In genomic region chr10:102802920-102803534, GRCh38 we compare ENCODE assay signal across 9 cellular contexts. TPM values are rescaled to one million over a fixed set of nuclear protein-coding genes. Genes with fewer than 3 reads are reported as not detected.
DNase-seq lines count a peak whose midpoint lies in the region; ATAC-seq and TF ChIP-seq lines count a peak whose summit lies in the region.
"Had no signal": no experiment of that assay in that cellular context is flagged by ENCODE, and none has a peak within 500 bp of the region (broad histone marks: within the 10 kb centered on the region; RNA-seq: fewer than 3 reads in every experiment).

No MANE protein-coding gene starts in this region.

- H3K4me1 Mint-ChIP-seq in naive thymus-derived CD8-positive, alpha-beta T cell, result peaks cover 13 to 36% (median 27%) of the 10 kb centered on the region in 4 donors

- peaks cover 0 to 68% (median 10%) of the 10 kb centered on the region in 3 donors for H3K36me3 Mint-ChIP-seq in naive thymus-derived CD8-positive, alpha-beta T cell

- peak overlapping the region; percentile 1; the same call in 1 of the 2 replicates for H3K27ac ChIP-seq in Panc1 (ENCODE audit: low read length)

- H3K27me3 Mint-ChIP-seq in naive thymus-derived CD8-positive, alpha-beta T cell, result no peaks in the 10 kb centered on the region

- H3K36me3 ChIP-seq in Panc1 (ENCODE audit: control insufficient read depth, insufficient read depth, low read length), result 0 out of 2 replicates have a peak, but pooled peaks cover 3% of the 10 kb centered on the region

- CTCF ChIA-PET in Panc1 (lab: Charles Lee), result no interaction called here

- TF ChIP-seq CTCF in Panc1 (IDR thresholded peaks at IDR 0.05), result no peak
- no peak for TF ChIP-seq CTCF in epithelial cell of esophagus (IDR thresholded peaks at IDR 0.05; ENCODE audit: insufficient read depth, low read depth, low read length, missing control alignments)

- ATAC-seq in Panc1, result peak; percentile 81
- ATAC-seq in naive thymus-derived CD8-positive, alpha-beta T cell, result no peak
- no peak for ATAC-seq in GM18502 (IDR thresholded peaks at IDR 0.05; ENCODE audit: poor library complexity, unreplicated experiment)
- ATAC-seq in GM21737 (IDR thresholded peaks at IDR 0.05; ENCODE audit: unreplicated experiment), result no peak

- H3K27ac Mint-ChIP-seq in naive thymus-derived CD8-positive, alpha-beta T cell, result peak overlapping the region in 9 of 10 donors; percentile 20 to 91 (median 46)

- in situ Hi-C loops in Panc1 (cut with HindIII; ENCODE audit: low pct_unique_long_range_greater_than_20kb, low sequenced_read_pairs), result no loop called here

- POLR2A ChIA-PET in Panc1 (lab: Charles Lee), result interaction anchor here (0.6 kb wide), 1 partner anchor 31 kb away, joined by 16 read pairs; no protein-coding TSS in a partner anchor
- POLR2A ChIA-PET in naive thymus-derived CD8-positive, alpha-beta T cell (lab: Charles Lee), result interaction anchor here (0.8 kb wide), 1 partner anchor 28 kb away, joined by 3 read pairs; no protein-coding TSS in a partner anchor

- no TSS peak for BruUV-seq in Panc1 (replicated peaks; lab: Mats Ljungman, UMichigan)

- peaks cover 35% of the 10 kb centered on the region for H3K4me1 ChIP-seq in Panc1 (ENCODE audit: control insufficient read depth, insufficient read depth, low read length)

- no peaks in the 10 kb centered on the region for H3K9me3 ChIP-seq in Panc1 (ENCODE audit: control insufficient read depth, insufficient read depth, low read depth, low read length)

- intact Hi-C loops in Panc1 (cut with micrococcal nuclease; ENCODE audit: unreplicated experiment), result no loop called here

- DNase-seq in EL, result peak; percentile 94
- DNase-seq in Panc1 (ENCODE audit: low read depth, low spot score), result no peak
- peak; percentile 87 for DNase-seq in epithelial cell of esophagus (ENCODE audit: low read depth)
- DNase-seq in naive thymus-derived CD8-positive, alpha-beta T cell, result no peak
- no peak for DNase-seq in effector CD8-positive, alpha-beta T cell (lab: John Stamatoyannopoulos, UW)
- no peak for DNase-seq in NCI-H146 treated with DMSO at 0.1 percent for 48 hours (lab: John Stamatoyannopoulos, UW; ENCODE audit: unreplicated experiment)

- peaks cover 0 to 2% (median 0%) of the 10 kb centered on the region in 9 donors for H3K9me3 Mint-ChIP-seq in naive thymus-derived CD8-positive, alpha-beta T cell

- peak overlapping the region in 1 of 10 donors; percentile 36 for H3K4me3 Mint-ChIP-seq in naive thymus-derived CD8-positive, alpha-beta T cell

- H3K27me3 ChIP-seq in Panc1 (ENCODE audit: control insufficient read depth, insufficient read depth, low read length), result no peaks in the 10 kb centered on the region

- H3K4me3 ChIP-seq in Panc1 (ENCODE audit: low read depth in 2 of 2, low read length in 2 of 2) (no peak overlapping the region), epithelial cell of esophagus (ENCODE audit: low read length) (no peak overlapping the region)

RNA-seq across cellular contexts. Expression of gene CYP17A1, which starts 34.2 kb away (rescaled TPM):
- total RNA-seq in Panc1 (2021; ENCODE audit: unreplicated experiment), result 2.1 TPM
- polyA plus RNA-seq in Panc1 (2012; ENCODE audit: insufficient read length), result not detected
- total RNA-seq in naive thymus-derived CD8-positive, alpha-beta T cell, result not detected
- polyA plus RNA-seq in naive thymus-derived CD8-positive, alpha-beta T cell, result under 1 TPM in 1 of 3 donors, not detected in 2; 0.11 TPM
- polyA plus RNA-seq: neural cell had no signal

RNA-seq across cellular contexts. Expression of gene BORCS7, which starts 51.0 kb away (rescaled TPM):
- total RNA-seq in Panc1 (2021; ENCODE audit: unreplicated experiment), result 12.9 TPM
- 13.0 TPM for polyA plus RNA-seq in Panc1 (2012; ENCODE audit: insufficient read length)
- 10 to 100 TPM; 16.7 to 17.1 TPM for total RNA-seq in naive thymus-derived CD8-positive, alpha-beta T cell
- 10 to 100 TPM; 34.8 to 61.7 (median 58.6) TPM for polyA plus RNA-seq in naive thymus-derived CD8-positive, alpha-beta T cell

RNA-seq across cellular contexts. Expression of gene WBP1L, which starts 59.3 kb away (rescaled TPM):
- total RNA-seq in Panc1 (2021; ENCODE audit: unreplicated experiment), result 91.3 TPM
- 99.5 TPM for polyA plus RNA-seq in Panc1 (2012; ENCODE audit: insufficient read length)
- 10 to 100 TPM; 32.6 to 35.6 TPM for total RNA-seq in naive thymus-derived CD8-positive, alpha-beta T cell
- 10 to 100 TPM; 22.6 to 28.2 (median 24.1) TPM for polyA plus RNA-seq in naive thymus-derived CD8-positive, alpha-beta T cell

Comparison
In these comparisons a context has a peak if more than half of its experiments do, and no peak if none do; other contexts are left out.
1. DNase-seq: peak in EL (single experiment) and epithelial cell of esophagus (single experiment); none in Panc1 (single experiment), naive thymus-derived CD8-positive, alpha-beta T cell (0 of 10), effector CD8-positive, alpha-beta T cell (single experiment) and NCI-H146 treated with DMSO at 0.1 percent for 48 hours (single experiment).